Comparison of ENCODE assay signal across 1 cellular context in genomic region chr18:59646228-59646945, GRCh38.
TF ChIP-seq lines count a peak whose summit lies in the region.

No MANE protein-coding gene starts in this region.

TF ChIP-seq in K562, 482 proteins besides CTCF, POLR2A, EP300 and RAD21 (continued from another document):
- TF ChIP-seq TSHZ1 (CRISPR knock-in tag; IDR thresholded peaks at IDR 0.05) (no peak), ZNF146 (CRISPR knock-in tag; IDR thresholded peaks at IDR 0.05; ENCODE audit: unreplicated experiment) (no peak), ZFP36 (IDR thresholded peaks at IDR 0.05; ENCODE audit: low read depth, low read length, partially characterized antibody) (peak; percentile 83)
